21 cellular contexts compared by ENCODE assay signal in genomic region chr1:96358057-96358456, GRCh38.
DNase-seq lines count a peak whose midpoint lies in the region; ATAC-seq, FAIRE-seq and TF ChIP-seq lines count a peak whose summit lies in the region.
"Had no signal": no experiment of that assay in that cellular context is flagged by ENCODE, and none has a peak within 500 bp of the region (broad histone marks: within the 10 kb centered on the region; RNA-seq: fewer than 3 reads in every experiment).

No MANE protein-coding gene starts in this region.

- H3K9me3 ChIP-seq in A549 = no peaks in the 10 kb centered on the region
- no peaks in the 10 kb centered on the region for H3K9me3 ChIP-seq in gastroesophageal sphincter
- H3K9me3 ChIP-seq: BLaER1, Caco-2, HAP-1 had no signal

- DNase-seq in A549 (ENCODE audit: low read depth in 1 of 2, low spot score in 1 of 2) (peak in 1 of 2 experiments; percentile 37), DMS53 (lab: John Stamatoyannopoulos, UW) (peak; percentile 68), NCI-H446 treated with DMSO at 0.1 percent for 48 hours (lab: John Stamatoyannopoulos, UW) (peak; percentile 11), astrocyte of the cerebellum (ENCODE audit: low read depth) (peak; percentile 26), NCI-H82 (lab: John Stamatoyannopoulos, UW) (no peak), HPDE6-E6E7 (ENCODE audit: extremely low spot score) (no peak)
- DNase-seq in stimulated activated CD4-positive, alpha-beta T cell treated with anti-CD3 and anti-CD28 coated beads, Interleukin-4, amount 100 ng/mL, for 24 hours = no peak
- DNase-seq: 8988T; Caco-2; CD4-positive, CD25-positive, alpha-beta regulatory T cell; CD8-positive, alpha-beta T cell; DMS153; DMS79 treated with DMSO at 0.1 percent for 48 hours; GF-D8; GOT3; HFFc6 had no signal

- ATAC-seq in A549 (no peak), gastroesophageal sphincter (no peak)
- ATAC-seq: CD8-positive, alpha-beta T cell had no signal

- TF ChIP-seq CTCF in A549 (IDR thresholded peaks at IDR 0.05) = peak; percentile 58
- peak; percentile 52 for TF ChIP-seq CTCF in astrocyte of the cerebellum (IDR thresholded peaks at IDR 0.05; ENCODE audit: low read depth, low read length, missing control alignments)
- no peak for TF ChIP-seq CTCF in gastroesophageal sphincter (IDR thresholded peaks at IDR 0.05)

- H3K36me3 ChIP-seq in gastroesophageal sphincter = no peaks in the 10 kb centered on the region
- H3K36me3 ChIP-seq: BLaER1, HAP-1 had no signal

- TF ChIP-seq EP300 in A549 (IDR thresholded peaks at IDR 0.05) (no peak), gastroesophageal sphincter (IDR thresholded peaks at IDR 0.05) (no peak)

- TF ChIP-seq POLR2A in A549 (IDR thresholded peaks at IDR 0.05; ENCODE audit: low read length) (no peak), gastroesophageal sphincter (IDR thresholded peaks at IDR 0.05) (no peak)

- CTCF ChIA-PET in A549 (lab: Yijun Ruan, JAX) = interaction anchor here (0.6 to 2.5 kb wide), 10 partner anchors 9 to 553 kb away, joined by 3 to 10 read pairs (median 3); no protein-coding TSS in a partner anchor

- H3K4me3 ChIP-seq in A549 (no peak overlapping the region), astrocyte of the cerebellum (ENCODE audit: low read depth, low read length) (no peak overlapping the region), gastroesophageal sphincter (no peak overlapping the region)
- H3K4me3 ChIP-seq: BLaER1, HAP-1 had no signal

- FAIRE-seq in A549 (lab: Jason Lieb, UNC) = no peak
- FAIRE-seq: GM12891 had no signal

- TF ChIP-seq RAD21 in A549 (conservative IDR thresholded peaks at IDR 0.05 in 1 of 2, IDR thresholded peaks at IDR 0.05 in 1 of 2) = peak; percentile 66 to 67

- H3K27ac ChIP-seq in A549 = no peak overlapping the region
- H3K27ac ChIP-seq in gastroesophageal sphincter = no peak overlapping the region
- H3K27ac ChIP-seq: BLaER1, C4-2B had no signal

- H3K27me3 ChIP-seq in gastroesophageal sphincter = no peaks in the 10 kb centered on the region
- H3K27me3 ChIP-seq: BLaER1 had no signal

- no peak overlapping the region for H3K4me2 ChIP-seq in A549
- H3K4me2 ChIP-seq: BLaER1 had no signal

- POLR2A ChIA-PET in A549 (lab: Yijun Ruan, JAX) = no interaction called here

- H3K4me1 ChIP-seq in A549 = peaks cover 29% of the 10 kb centered on the region
- H3K4me1 ChIP-seq in gastroesophageal sphincter = peaks cover 0 to 2% (median 0%) of the 10 kb centered on the region in 3 donors
- H3K4me1 ChIP-seq: BLaER1, Caco-2 had no signal

- 40% methylated on average over 3 of the region's 3 CpGs for WGBS in A549 (ENCODE audit: missing lambda C conversion rate)
- 88 to 97% methylated on average over 2 to 3 of the region's 3 CpGs for WGBS in gastroesophageal sphincter (ENCODE audit: low coverage in 1 of 2), 2 donors

- in situ Hi-C loops in astrocyte of the cerebellum (cut with HindIII; ENCODE audit: low sequenced_read_pairs) = no loop called here

TF ChIP-seq in A549, 52 proteins besides CTCF, POLR2A, EP300 and RAD21:
- TF ChIP-seq TP53 (CRISPR knock-in tag; IDR thresholded peaks at IDR 0.05) (no peak), RNF2 (IDR thresholded peaks at IDR 0.05; ENCODE audit: borderline replicate concordance, low read depth) (no peak), TFCP2L1 (CRISPR knock-in tag; IDR thresholded peaks at IDR 0.05) (no peak), FOXS1 (CRISPR knock-in tag; IDR thresholded peaks at IDR 0.05) (no peak), E2F6 (IDR thresholded peaks at IDR 0.05; ENCODE audit: borderline replicate concordance, low read depth) (no peak), SREBF2 (IDR thresholded peaks at IDR 0.05) (no peak), MYC (IDR thresholded peaks at IDR 0.05; ENCODE audit: borderline replicate concordance, low read length) (no peak), SMC3 (IDR thresholded peaks at IDR 0.05) (peak; percentile 71)

Comparison
In these comparisons a context has a peak if more than half of its experiments do, and no peak if none do; other contexts are left out.
1. DNase-seq: peak in DMS53 (single experiment), NCI-H446 treated with DMSO at 0.1 percent for 48 hours (single experiment) and astrocyte of the cerebellum (single experiment); none in NCI-H82 (single experiment), stimulated activated CD4-positive, alpha-beta T cell treated with anti-CD3 and anti-CD28 coated beads, Interleukin-4, amount 100 ng/mL, for 24 hours (single experiment) and HPDE6-E6E7 (single experiment).
2. CTCF ChIP-seq: peak in A549 (single experiment) and astrocyte of the cerebellum (single experiment); none in gastroesophageal sphincter (0 of 4).